In the genomic region with DNA sequence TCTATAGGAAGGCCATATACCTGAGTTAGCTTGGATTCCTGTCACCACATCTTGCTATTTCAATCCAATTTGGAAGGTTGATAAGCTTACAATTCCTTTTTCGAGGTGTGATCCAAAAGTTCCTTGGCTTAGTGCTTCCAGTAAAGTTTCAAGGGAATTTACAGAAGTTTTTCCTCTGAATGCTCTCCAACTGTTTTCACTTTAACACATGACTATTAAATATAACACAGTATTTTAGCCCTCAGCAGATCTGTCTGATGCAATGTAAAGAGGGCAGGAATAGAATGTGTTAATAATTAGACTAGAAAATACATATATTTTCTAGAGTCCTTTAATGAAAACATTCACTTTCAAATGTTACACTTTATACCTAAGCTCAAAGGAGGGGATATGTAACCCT, we compare ENCODE assay signal across 22 cellular contexts.
"Had no signal": no experiment of that assay in that cellular context is flagged by ENCODE, and none has a peak within 500 bp of the region (broad histone marks: within the 10 kb centered on the region; RNA-seq: fewer than 3 reads in every experiment).

No MANE protein-coding gene starts in this region.

- H3K9me3 ChIP-seq: esophagus squamous epithelium, gastroesophageal sphincter, heart right ventricle, lower lobe of right lung, upper lobe of left lung had no signal

- FAIRE-seq: colon, small intestine had no signal

- ATAC-seq: activated T-helper 17 cell treated with anti-CD3 and anti-CD28 coated beads, Interleukin-2, amount 50 U/mL, for 72 hours; gastroesophageal sphincter; heart right ventricle; left cardiac atrium; lower lobe of right lung; naive thymus-derived CD4-positive, alpha-beta T cell; stimulated activated naive CD8-positive, alpha-beta T cell treated with anti-CD3 and anti-CD28 coated beads, Interleukin-15, Interleukin-2, amounts not matched to agents 100 U/mL and 50 U/mL, for 24 hours had no signal

- H3K27me3 ChIP-seq: cardiac muscle cell, esophagus squamous epithelium, gastroesophageal sphincter, heart right ventricle, upper lobe of left lung had no signal

- H3K4me3 Mint-ChIP-seq: activated naive CD4-positive, alpha-beta T cell treated with anti-CD3 and anti-CD28 coated beads for 36 hours; activated T-helper 17 cell treated with anti-CD3 and anti-CD28 coated beads, Interleukin-2, amount 50 U/mL, for 72 hours; naive thymus-derived CD4-positive, alpha-beta T cell had no signal

- H3K36me3 Mint-ChIP-seq: naive thymus-derived CD4-positive, alpha-beta T cell had no signal

- DNase-seq: activated CD4-positive, CD25-positive, alpha-beta regulatory T cell treated with anti-CD3 and anti-CD28 coated beads, Interleukin-2, amount 50 U/mL, for 72 hours; activated naive CD4-positive, alpha-beta T cell treated with anti-CD3 and anti-CD28 coated beads for 36 hours; activated T-cell treated with anti-CD3 and anti-CD28 coated beads for 4 hours; effector CD4-positive, alpha-beta T cell; esophagus squamous epithelium; heart right ventricle; left cardiac atrium; lower lobe of right lung; naive thymus-derived CD4-positive, alpha-beta T cell; posterior cingulate gyrus; retina; small intestine; stimulated activated CD4-positive, alpha-beta T cell treated with anti-CD3 and anti-CD28 coated beads, Interleukin-4, amount 100 ng/mL, for 4 hours; stimulated activated CD8-positive, alpha-beta memory T cell treated with anti-CD3 and anti-CD28 coated beads, Interleukin-4, amount 100 ng/mL, for 48 hours; stimulated activated naive CD8-positive, alpha-beta T cell treated with anti-CD3 and anti-CD28 coated beads, Interleukin-15, Interleukin-2, amounts not matched to agents 100 U/mL and 50 U/mL, for 24 hours; T-helper 1 cell; T1000; upper lobe of left lung had no signal

- H3K4me1 ChIP-seq: esophagus squamous epithelium, gastroesophageal sphincter, heart right ventricle, lower lobe of right lung, upper lobe of left lung had no signal

- H3K36me3 ChIP-seq: cardiac muscle cell, esophagus squamous epithelium, gastroesophageal sphincter, heart right ventricle, lower lobe of right lung, upper lobe of left lung had no signal

- H3K4me1 Mint-ChIP-seq: activated T-helper 17 cell treated with anti-CD3 and anti-CD28 coated beads, Interleukin-2, amount 50 U/mL, for 72 hours; naive thymus-derived CD4-positive, alpha-beta T cell had no signal

- H3K9me3 Mint-ChIP-seq: activated T-helper 17 cell treated with anti-CD3 and anti-CD28 coated beads, Interleukin-2, amount 50 U/mL, for 72 hours had no signal

- H3K27ac ChIP-seq: cardiac muscle cell, esophagus squamous epithelium, gastroesophageal sphincter, heart right ventricle, lower lobe of right lung, upper lobe of left lung had no signal

- H3K27me3 Mint-ChIP-seq: activated T-helper 17 cell treated with anti-CD3 and anti-CD28 coated beads, Interleukin-2, amount 50 U/mL, for 72 hours; naive thymus-derived CD4-positive, alpha-beta T cell had no signal

- H3K4me3 ChIP-seq: cardiac muscle cell, esophagus squamous epithelium, gastroesophageal sphincter, heart right ventricle, lower lobe of right lung, upper lobe of left lung had no signal

- H3K27ac Mint-ChIP-seq: activated naive CD4-positive, alpha-beta T cell treated with anti-CD3 and anti-CD28 coated beads for 36 hours; activated T-helper 17 cell treated with anti-CD3 and anti-CD28 coated beads, Interleukin-2, amount 50 U/mL, for 72 hours; naive thymus-derived CD4-positive, alpha-beta T cell had no signal
